ENCODE assay signal across 28 cellular contexts in the genomic region with DNA sequence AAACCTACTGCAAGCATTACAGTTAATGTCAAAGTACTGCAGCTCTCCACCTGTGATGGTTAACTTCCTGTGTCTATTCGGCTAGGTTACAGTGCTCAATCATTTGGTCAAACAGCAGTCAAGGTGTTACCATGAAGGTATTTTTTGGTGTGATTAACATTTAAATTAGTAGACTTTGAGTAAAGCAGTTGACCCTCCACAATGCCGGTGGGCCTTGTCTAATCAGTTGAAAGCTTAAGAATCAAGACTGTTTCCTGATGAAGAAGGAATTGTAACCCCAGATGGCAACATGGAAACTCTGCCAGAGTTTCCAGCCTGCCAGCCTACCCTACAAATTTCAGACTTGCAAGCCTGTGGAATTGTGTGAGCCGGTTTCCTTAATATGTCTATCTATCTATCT.
"Had no signal": no experiment of that assay in that cellular context is flagged by ENCODE, and none has a peak within 500 bp of the region (broad histone marks: within the 10 kb centered on the region; RNA-seq: fewer than 3 reads in every experiment).

No MANE protein-coding gene starts in this region.

- H3K27ac Mint-ChIP-seq: dendritic cell treated with granulocyte-macrophage colony-stimulating factor and Interleukin-4, amounts not matched to agents 40 ng/mL and 50 ng/mL, for 4 days; effector memory CD8-positive, alpha-beta T cell; endodermal cell had no signal

- H3K36me3 ChIP-seq: colonic mucosa, esophagus muscularis mucosa, esophagus squamous epithelium, gastrocnemius medialis, gastroesophageal sphincter, heart left ventricle, heart right ventricle had no signal

- H3K4me3 Mint-ChIP-seq: dendritic cell treated with granulocyte-macrophage colony-stimulating factor and Interleukin-4, amounts not matched to agents 40 ng/mL and 50 ng/mL, for 4 days; effector memory CD8-positive, alpha-beta T cell; endodermal cell had no signal

- H3K4me3 ChIP-seq: colonic mucosa, coronary artery, dorsolateral prefrontal cortex, esophagus muscularis mucosa, esophagus squamous epithelium, gastrocnemius medialis, gastroesophageal sphincter, heart left ventricle, heart right ventricle had no signal

- H3K4me1 Mint-ChIP-seq: endodermal cell had no signal

- H3K27ac ChIP-seq: colonic mucosa, coronary artery, dorsolateral prefrontal cortex, epithelial cell of prostate, esophagus muscularis mucosa, esophagus squamous epithelium, foreskin keratinocyte, gastrocnemius medialis, gastroesophageal sphincter, heart left ventricle, heart right ventricle had no signal

- H3K27me3 ChIP-seq: colonic mucosa, foreskin keratinocyte had no signal

- H3K4me1 ChIP-seq: colonic mucosa, esophagus muscularis mucosa, esophagus squamous epithelium, foreskin keratinocyte, gastrocnemius medialis, gastroesophageal sphincter, heart left ventricle, heart right ventricle had no signal

- FAIRE-seq: colon, endometrium, endothelial cell of umbilical vein, frontal cortex had no signal

- H3K9me3 Mint-ChIP-seq: dendritic cell treated with granulocyte-macrophage colony-stimulating factor and Interleukin-4, amounts not matched to agents 40 ng/mL and 50 ng/mL, for 4 days; effector memory CD8-positive, alpha-beta T cell had no signal

- H3K9me3 ChIP-seq: colonic mucosa, esophagus muscularis mucosa, esophagus squamous epithelium, gastrocnemius medialis, gastroesophageal sphincter had no signal

- DNase-seq: colonic mucosa; cortex of kidney; dermis blood vessel endothelial cell; dorsolateral prefrontal cortex; effector CD4-positive, alpha-beta T cell; effector CD8-positive, alpha-beta T cell; effector memory CD4-positive, alpha-beta T cell; effector memory CD8-positive, alpha-beta T cell; endodermal cell; erythroblast; esophagus squamous epithelium; foreskin fibroblast; foreskin keratinocyte; foreskin melanocyte; gastrocnemius medialis; head of caudate nucleus; heart left ventricle; heart right ventricle had no signal

- ATAC-seq: effector memory CD8-positive, alpha-beta T cell; esophagus mucosa; foreskin keratinocyte; gastrocnemius medialis; gastroesophageal sphincter; heart left ventricle; heart right ventricle had no signal
